Comparison of ENCODE assay signal across 24 cellular contexts in the genomic region with DNA sequence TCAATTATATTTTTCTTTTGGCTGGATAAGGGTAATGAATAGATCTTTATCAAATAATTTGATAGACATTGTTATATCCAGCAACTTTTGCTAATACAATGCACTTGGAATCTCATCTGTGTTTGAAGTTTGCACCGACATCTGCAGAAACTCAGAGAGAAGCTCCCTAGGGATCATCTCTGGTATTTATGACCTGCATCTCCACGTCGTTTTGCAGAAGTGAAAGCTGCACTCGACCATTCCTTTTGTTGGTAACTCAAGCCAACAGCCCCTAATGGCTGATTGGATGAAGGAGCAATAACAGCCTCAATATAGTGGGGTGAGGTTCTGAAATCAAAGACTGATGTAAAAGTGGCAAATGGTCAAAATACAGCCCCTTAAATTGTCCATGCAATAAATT.
DNase-seq lines count a peak whose midpoint lies in the region; ATAC-seq, FAIRE-seq and TF ChIP-seq lines count a peak whose summit lies in the region.
"Had no signal": no experiment of that assay in that cellular context is flagged by ENCODE, and none has a peak within 500 bp of the region (broad histone marks: within the 10 kb centered on the region; RNA-seq: fewer than 3 reads in every experiment).

No MANE protein-coding gene starts in this region.

- H2AFZ ChIP-seq in GM12878 (ENCODE audit: control insufficient read depth, low read depth, low read length) (no peak overlapping the region), HepG2 (ENCODE audit: low read length) (no peak overlapping the region)

- no peaks in the 10 kb centered on the region for H3K9me2 ChIP-seq in DOHH2 (replicated peaks; ENCODE audit: control insufficient read depth, low read length)

- peak overlapping the region; percentile 2 for H3K4me2 ChIP-seq in DOHH2 (ENCODE audit: low read length)
- H3K4me2 ChIP-seq in GM12878 (ENCODE audit: control insufficient read depth, insufficient read depth): no peak overlapping the region
- H3K4me2 ChIP-seq in HepG2 (ENCODE audit: low read depth, low read length): no peak overlapping the region
- H3K4me2 ChIP-seq: KMS-11 had no signal

- DNase-seq in GM12878 (ENCODE audit: low read depth, low spot score): peak; percentile 5
- no peak for DNase-seq in HepG2 (ENCODE audit: low spot score)
- DNase-seq in T-helper 1 cell: no peak
- no peak for DNase-seq in activated effector memory CD4-positive, alpha-beta T cell treated with Interleukin-2 at 50 U/mL for 16 hours
- no peak for DNase-seq in COR-L47 (lab: John Stamatoyannopoulos, UW)
- DNase-seq: activated CD8-positive, alpha-beta memory T cell treated with anti-CD3 and anti-CD28 coated beads for 24 hours; activated T-cell treated with anti-CD3 and anti-CD28 coated beads, Interleukin-2, amount 50 U/mL, for 48 hours; GOT3; heart left ventricle; left ventricle myocardium inferior; NCI-H2227 treated with DMSO at 0.1 percent for 48 hours; NCI-H748 treated with DMSO at 0.1 percent for 48 hours; Right ventricle myocardium superior; stimulated activated CD4-positive, alpha-beta T cell treated with anti-CD3 and anti-CD28 coated beads, Interleukin-2, amount 100 ng/mL, for 24 hours; SW 1271; trophoblast cell had no signal

- H3K4me1 Mint-ChIP-seq in nephron: peaks cover 43% of the 10 kb centered on the region
- H3K4me1 Mint-ChIP-seq: neural crest cell had no signal

- SMC1A ChIA-PET in GM12878 (lab: Charles Lee; ENCODE audit: uncharacterized antibody, unreplicated experiment): interaction anchor here (0.8 kb wide), 1 partner anchor 59 kb away, joined by 3 read pairs; no protein-coding TSS in a partner anchor

- H3K9ac ChIP-seq in GM12878 (ENCODE audit: control insufficient read depth, insufficient read depth, low read length) (no peak overlapping the region), HepG2 (ENCODE audit: insufficient read depth, low read depth, low read length) (no peak overlapping the region)
- H3K9ac ChIP-seq: KMS-11 had no signal

- RAD21 ChIA-PET in GM12878 (lab: Charles Lee; ENCODE audit: unreplicated experiment): no interaction called here

- no peak for TF ChIP-seq CTCF in DOHH2 (IDR thresholded peaks at IDR 0.05; ENCODE audit: low read depth, low read length, poor library complexity, severe bottlenecking)
- TF ChIP-seq CTCF in GM12878 (IDR thresholded peaks at IDR 0.05 in 2 of 3, conservative IDR thresholded peaks at IDR 0.05 in 1 of 3; ENCODE audit: control insufficient read depth in 2 of 3, extremely low read depth in 1 of 3, insufficient read depth in 1 of 3, low read depth in 3 of 3, low read length in 3 of 3): no peak
- TF ChIP-seq CTCF in nephron (IDR thresholded peaks at IDR 0.05; ENCODE audit: unreplicated experiment in 3 of 3): no peak
- no peak for TF ChIP-seq CTCF in HepG2 (CRISPR knock-in tag; IDR thresholded peaks at IDR 0.05)

- no peaks in the 10 kb centered on the region for H3K36me3 Mint-ChIP-seq in nephron (ENCODE audit: low read depth)
- H3K36me3 Mint-ChIP-seq: activated naive CD4-positive, alpha-beta T cell treated with anti-CD3 and anti-CD28 coated beads, Interleukin-2, amount 50 U/mL, for 72 hours had no signal

- FAIRE-seq in GM12878 (lab: Jason Lieb, UNC): no peak
- FAIRE-seq in HepG2 (lab: Jason Lieb, UNC): no peak

- H3K4me1 ChIP-seq in DOHH2 (ENCODE audit: control insufficient read depth, low read length) (peaks cover 24% of the 10 kb centered on the region), GM12878 (ENCODE audit: control insufficient read depth, insufficient read depth, low read length) (no peaks in the 10 kb centered on the region), HepG2 (ENCODE audit: insufficient read depth, low read length) (no peaks in the 10 kb centered on the region)
- H3K4me1 ChIP-seq: left ventricle myocardium inferior had no signal

- H3K27me3 ChIP-seq in DOHH2 (ENCODE audit: control insufficient read depth, low read length) (no peaks in the 10 kb centered on the region), GM12878 (replicated peaks in 1 of 2; ENCODE audit: control insufficient read depth in 2 of 2, insufficient read depth in 2 of 2, low read length in 1 of 2) (no peaks in the 10 kb centered on the region), HepG2 (ENCODE audit: control insufficient read depth in 1 of 2, insufficient read depth in 2 of 2, low read length in 2 of 2) (peaks cover 0 to under 1% of the 10 kb centered on the region in 2 experiments; a peak in 2 of 5 replicates)

- no peak for TF ChIP-seq EP300 in GM12878 (IDR thresholded peaks at IDR 0.05; ENCODE audit: borderline replicate concordance in 1 of 2, control insufficient read depth in 1 of 2, low read depth in 2 of 2, low read length in 2 of 2)
- TF ChIP-seq EP300 in HepG2 (IDR thresholded peaks at IDR 0.05; ENCODE audit: low read depth in 2 of 2, low read length in 2 of 2): no peak
- TF ChIP-seq EP300 in HepG2 (CRISPR knock-in tag; IDR thresholded peaks at IDR 0.05; ENCODE audit: borderline replicate concordance): no peak

- no TSS peak for BruUV-seq in GM12878 (replicated peaks; lab: Mats Ljungman, UMichigan)
- BruUV-seq in HepG2 (replicated peaks; lab: Mats Ljungman, UMichigan): no TSS peak

- H3F3A ChIP-seq in DOHH2 (ENCODE audit: control insufficient read depth, insufficient read depth): no peaks in the 10 kb centered on the region

- H3K27me3 Mint-ChIP-seq in nephron (ENCODE audit: low read depth): peaks cover 4% of the 10 kb centered on the region

- no peaks in the 10 kb centered on the region for H3K79me2 ChIP-seq in DOHH2 (ENCODE audit: control insufficient read depth, low read length)
- H3K79me2 ChIP-seq in GM12878 (ENCODE audit: control insufficient read depth, insufficient read depth, low read length): no peaks in the 10 kb centered on the region
- no peaks in the 10 kb centered on the region for H3K79me2 ChIP-seq in HepG2 (ENCODE audit: insufficient read depth, low read length)

- H3K27ac ChIP-seq in DOHH2 (ENCODE audit: low read depth, low read length) (no peak overlapping the region), GM12878 (ENCODE audit: control insufficient read depth, insufficient read depth) (no peak overlapping the region), HepG2 (ENCODE audit: extremely low read length, insufficient read depth, low read length) (no peak overlapping the region)
- H3K27ac ChIP-seq: heart left ventricle, KMS-11, left ventricle myocardium inferior, skin epidermis had no signal

- H4K20me1 ChIP-seq in DOHH2 (ENCODE audit: control insufficient read depth, insufficient read depth, low read depth, low read length) (no peaks in the 10 kb centered on the region), GM12878 (ENCODE audit: control insufficient read depth, insufficient read depth) (no peaks in the 10 kb centered on the region), HepG2 (ENCODE audit: insufficient read depth, low read length) (no peaks in the 10 kb centered on the region)

- in situ Hi-C loops in GM12878 (cut with MboI) (no loop called here), HepG2 (cut with HindIII; ENCODE audit: extremely low pct_ligation_motif_present, low pct_unique_long_range_greater_than_20kb) (no loop called here)

- H3K27ac Mint-ChIP-seq in nephron: peak overlapping the region; percentile 20 to 87 (median 77)
- H3K27ac Mint-ChIP-seq: activated naive CD4-positive, alpha-beta T cell treated with anti-CD3 and anti-CD28 coated beads, Interleukin-2, amount 50 U/mL, for 72 hours; stimulated activated naive CD8-positive, alpha-beta T cell treated with anti-CD3 and anti-CD28 coated beads, Interleukin-15, Interleukin-2, amounts not matched to agents 100 ng/mL and 50 ng/mL, for 24 hours had no signal

- TF ChIP-seq POLR2A in GM12878 (IDR thresholded peaks at IDR 0.05; ENCODE audit: low read depth, low read length): no peak
- no peak for TF ChIP-seq POLR2A in HepG2 (IDR thresholded peaks at IDR 0.05; ENCODE audit: insufficient read depth in 1 of 2, low read depth in 2 of 2, low read length in 2 of 2)

- CTCF ChIA-PET in GM12878 (lab: Yijun Ruan, JAX) (no interaction called here), HepG2 (lab: Yijun Ruan, JAX; ENCODE audit: low intra/inter-chr PET ratio, low total read pairs) (no interaction called here)

- POLR2A ChIA-PET in GM12878 (lab: Charles Lee): no interaction called here
- POLR2A ChIA-PET in HepG2 (lab: Yijun Ruan, JAX): no interaction called here

- intact Hi-C loops in GM12878 (cut with micrococcal nuclease; ENCODE audit: unreplicated experiment): no loop called here
- intact Hi-C loops in HepG2 (cut with micrococcal nuclease; ENCODE audit: unreplicated experiment): no loop called here

- H3K9me3 ChIP-seq in DOHH2 (ENCODE audit: control insufficient read depth, insufficient read depth, low read length) (no peaks in the 10 kb centered on the region; the same call in 1 of the 2 replicates), GM12878 (replicated peaks; ENCODE audit: control insufficient read depth, insufficient read depth, low read length) (no peaks in the 10 kb centered on the region), HepG2 (ENCODE audit: low read length) (no peaks in the 10 kb centered on the region)
- H3K9me3 ChIP-seq: heart left ventricle, left ventricle myocardium inferior had no signal

- no peaks in the 10 kb centered on the region for H3K9me3 Mint-ChIP-seq in nephron
- H3K9me3 Mint-ChIP-seq: activated naive CD4-positive, alpha-beta T cell treated with anti-CD3 and anti-CD28 coated beads, Interleukin-2, amount 50 U/mL, for 72 hours; stimulated activated naive CD8-positive, alpha-beta T cell treated with anti-CD3 and anti-CD28 coated beads, Interleukin-15, Interleukin-2, amounts not matched to agents 100 ng/mL and 50 ng/mL, for 24 hours had no signal

- peak overlapping the region in 1 of 3 experiments; percentile 4 for H3K4me3 Mint-ChIP-seq in nephron
- H3K4me3 Mint-ChIP-seq: neural crest cell; stimulated activated naive CD8-positive, alpha-beta T cell treated with anti-CD3 and anti-CD28 coated beads, Interleukin-15, Interleukin-2, amounts not matched to agents 100 ng/mL and 50 ng/mL, for 24 hours had no signal

- H3K36me3 ChIP-seq in DOHH2 (ENCODE audit: control insufficient read depth, low read length): 0 out of 2 replicates have a peak, but pooled peaks cover 3% of the 10 kb centered on the region
- no peaks in the 10 kb centered on the region for H3K36me3 ChIP-seq in GM12878 (ENCODE audit: control insufficient read depth in 2 of 2, insufficient read depth in 2 of 2, low read length in 1 of 2)
- H3K36me3 ChIP-seq in HepG2 (replicated peaks in 1 of 2; ENCODE audit: control insufficient read depth in 1 of 2, insufficient read depth in 2 of 2, low read length in 2 of 2): no peaks in the 10 kb centered on the region
- H3K36me3 ChIP-seq: heart left ventricle, left ventricle myocardium inferior had no signal

- H3K4me3 ChIP-seq in DOHH2 (ENCODE audit: low read length) (no peak overlapping the region), GM12878 (no peak overlapping the region), HepG2 (replicated peaks in 1 of 3; ENCODE audit: insufficient read depth in 1 of 3, low read depth in 2 of 3, low read length in 3 of 3) (no peak overlapping the region)
- H3K4me3 ChIP-seq: heart left ventricle, left ventricle myocardium inferior, skin epidermis had no signal

- peak; percentile 55 for ATAC-seq in HG03060 (IDR thresholded peaks at IDR 0.05; ENCODE audit: low read depth, unreplicated experiment)
- ATAC-seq in GM12878: peak; percentile 56
- no peak for ATAC-seq in HepG2
- ATAC-seq: activated naive CD4-positive, alpha-beta T cell treated with anti-CD3 and anti-CD28 coated beads, Interleukin-2, amount 50 U/mL, for 72 hours; heart left ventricle had no signal

- 0% methylated on average over 4 of the region's 4 CpGs for WGBS in GM12878 (ENCODE audit: insufficient coverage, insufficient replicate concordance, low lambda C conversion rate, missing lambda C conversion rate)
- 37% methylated on average over 4 of the region's 4 CpGs for WGBS in HepG2 (ENCODE audit: low lambda C conversion rate)

- TF ChIP-seq RAD21 in GM12878 (IDR thresholded peaks at IDR 0.05; ENCODE audit: insufficient read depth, low read depth, low read length) (no peak), HepG2 (CRISPR knock-in tag; IDR thresholded peaks at IDR 0.05) (no peak)
